ENCODE assay signal across 17 cellular contexts in the genomic region with DNA sequence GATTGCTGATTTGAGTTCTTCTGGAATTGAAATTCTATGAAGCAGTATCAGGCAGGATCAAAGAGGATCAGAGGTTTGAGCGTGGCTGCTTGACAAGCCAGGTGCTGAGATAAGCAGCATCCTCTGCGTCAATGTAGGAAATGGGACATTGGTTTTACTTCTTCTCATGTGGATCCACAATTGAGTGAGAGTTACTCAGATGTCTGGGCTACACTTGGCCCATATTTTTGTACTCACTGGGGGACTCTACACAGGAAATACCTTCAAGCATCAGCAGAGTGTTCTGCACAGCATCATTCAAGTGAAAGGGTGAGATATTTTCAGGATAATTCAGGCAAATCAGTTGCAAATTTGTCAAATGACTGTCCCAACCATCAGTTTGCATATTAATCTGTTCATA.
DNase-seq lines count a peak whose midpoint lies in the region; ATAC-seq lines count a peak whose summit lies in the region.
"Had no signal": no experiment of that assay in that cellular context is flagged by ENCODE, and none has a peak within 500 bp of the region (broad histone marks: within the 10 kb centered on the region; RNA-seq: fewer than 3 reads in every experiment).

No MANE protein-coding gene starts in this region.

- intact Hi-C loops in activated CD4-positive, alpha-beta T cell treated with anti-CD3 and anti-CD28 coated beads for 36 hours (cut with DNase I, micrococcal nuclease), result loop anchor here in 1 of 2 experiments (5.0 to 10.0 kb wide), 3 partner anchors 34 to 839 kb away; no protein-coding TSS in a partner anchor
- intact Hi-C loops in CD4-positive, alpha-beta memory T cell (cut with micrococcal nuclease), result no loop called here

- H3K36me3 ChIP-seq in CD4-positive, alpha-beta memory T cell (ENCODE audit: insufficient read depth, low read length), result no peaks in the 10 kb centered on the region

- no peaks in the 10 kb centered on the region for H3K9me3 ChIP-seq in CD4-positive, alpha-beta memory T cell (ENCODE audit: control insufficient read depth in 1 of 2, low read length in 2 of 2)

- H3K27me3 Mint-ChIP-seq in activated CD4-positive, alpha-beta T cell treated with anti-CD3 and anti-CD28 coated beads for 36 hours, result no peaks in the 10 kb centered on the region
- peaks cover 0 to 1% of the 10 kb centered on the region in 2 donors for H3K27me3 Mint-ChIP-seq in CD4-positive, alpha-beta memory T cell
- no peaks in the 10 kb centered on the region for H3K27me3 Mint-ChIP-seq in naive B cell

- no peak overlapping the region for H3K27ac Mint-ChIP-seq in activated CD4-positive, alpha-beta T cell treated with anti-CD3 and anti-CD28 coated beads for 36 hours
- H3K27ac Mint-ChIP-seq in CD4-positive, alpha-beta memory T cell, result peak overlapping the region in 6 of 7 donors; percentile 8 to 87 (median 34)
- peak overlapping the region; percentile 84 to 99 (median 95) for H3K27ac Mint-ChIP-seq in naive B cell
- H3K27ac Mint-ChIP-seq: H9 had no signal

- H3K27ac ChIP-seq in CD4-positive, alpha-beta memory T cell (ENCODE audit: low read depth, low read length), result no peak overlapping the region
- H3K27ac ChIP-seq: 22Rv1 had no signal

- ATAC-seq in activated CD4-positive, alpha-beta T cell treated with anti-CD3 and anti-CD28 coated beads for 36 hours, result peak; percentile 51
- ATAC-seq in naive B cell (ENCODE audit: low read depth in 2 of 2), result peak; percentile 96
- no peak for ATAC-seq in HG03342 (IDR thresholded peaks at IDR 0.05; ENCODE audit: unreplicated experiment)
- ATAC-seq: PC-3 had no signal

- peaks cover 55% of the 10 kb centered on the region for H3K4me1 Mint-ChIP-seq in activated CD4-positive, alpha-beta T cell treated with anti-CD3 and anti-CD28 coated beads for 36 hours
- peaks cover 15 to 43% (median 30%) of the 10 kb centered on the region in 4 donors for H3K4me1 Mint-ChIP-seq in CD4-positive, alpha-beta memory T cell
- H3K4me1 Mint-ChIP-seq in naive B cell, result peaks cover 31 to 53% (median 45%) of the 10 kb centered on the region in 3 donors

- CTCF ChIA-PET in activated CD4-positive, alpha-beta T cell treated with anti-CD3 and anti-CD28 coated beads for 36 hours (lab: Charles Lee), result interaction anchor here (1.4 kb wide), 1 partner anchor 19 kb away, joined by 3 read pairs; no protein-coding TSS in a partner anchor
- CTCF ChIA-PET in CD4-positive, alpha-beta memory T cell (lab: Charles Lee; ENCODE audit: partially characterized antibody), result no interaction called here

- no peaks in the 10 kb centered on the region for H3K9me3 Mint-ChIP-seq in activated CD4-positive, alpha-beta T cell treated with anti-CD3 and anti-CD28 coated beads for 36 hours (ENCODE audit: low read depth)
- no peaks in the 10 kb centered on the region for H3K9me3 Mint-ChIP-seq in CD4-positive, alpha-beta memory T cell
- peaks cover 0 to 2% (median 0%) of the 10 kb centered on the region in 7 donors for H3K9me3 Mint-ChIP-seq in naive B cell
- H3K9me3 Mint-ChIP-seq: H9 had no signal

- peaks cover 8% of the 10 kb centered on the region for H3K4me1 ChIP-seq in CD4-positive, alpha-beta memory T cell (ENCODE audit: insufficient read depth, low read length)

- no peak overlapping the region for H3K4me3 ChIP-seq in CD4-positive, alpha-beta memory T cell (ENCODE audit: low read length in 2 of 2)

- POLR2A ChIA-PET in activated CD4-positive, alpha-beta T cell treated with anti-CD3 and anti-CD28 coated beads for 36 hours (lab: Charles Lee), result no interaction called here
- POLR2A ChIA-PET in CD4-positive, alpha-beta memory T cell (lab: Charles Lee; ENCODE audit: partially characterized antibody), result no interaction called here

- H3K36me3 Mint-ChIP-seq in activated CD4-positive, alpha-beta T cell treated with anti-CD3 and anti-CD28 coated beads for 36 hours (ENCODE audit: low read depth), result no peaks in the 10 kb centered on the region
- no peaks in the 10 kb centered on the region for H3K36me3 Mint-ChIP-seq in CD4-positive, alpha-beta memory T cell
- H3K36me3 Mint-ChIP-seq in naive B cell, result no peaks in the 10 kb centered on the region

- no peak overlapping the region for H3K4me3 Mint-ChIP-seq in activated CD4-positive, alpha-beta T cell treated with anti-CD3 and anti-CD28 coated beads for 36 hours
- H3K4me3 Mint-ChIP-seq in CD4-positive, alpha-beta memory T cell, result peak overlapping the region in 2 of 8 donors; percentile 4 to 11
- peak overlapping the region in 7 of 8 donors; percentile 23 to 69 (median 60) for H3K4me3 Mint-ChIP-seq in naive B cell
- H3K4me3 Mint-ChIP-seq: H9 had no signal

- no peaks in the 10 kb centered on the region for H3K27me3 ChIP-seq in CD4-positive, alpha-beta memory T cell (ENCODE audit: insufficient read depth, low read length)

- peak; percentile 15 for DNase-seq in activated CD4-positive, alpha-beta T cell treated with anti-CD3 and anti-CD28 coated beads for 36 hours
- DNase-seq in activated CD4-positive, alpha-beta T cell treated with anti-CD3 and anti-CD28 coated beads, Interleukin-2, amount 50 U/mL, for 4 hours, result no peak
- DNase-seq in CD4-positive, alpha-beta memory T cell, result peak; percentile 14 to 45 (median 35)
- DNase-seq in T-helper 22 cell (ENCODE audit: low read depth), result peak; percentile 2
- peak; percentile 79 for DNase-seq in naive B cell
- DNase-seq in stimulated activated CD4-positive, alpha-beta T cell treated with anti-CD3 and anti-CD28 coated beads, Interleukin-4, amount 100 ng/mL, for 1 hour, result no peak
- DNase-seq in middle frontal gyrus (ENCODE audit: extremely low spot score, low spot score), result no peak
- DNase-seq: C1 segment of cervical spinal cord, DMS53, H9, Kasumi-1, NCI-H1436 treated with DMSO at 0.1 percent for 48 hours, NCI-H2081, NCI-H524 treated with DMSO at 0.1 percent for 48 hours, PC-3 had no signal

Comparison
In these comparisons a context has a peak if more than half of its experiments do, and no peak if none do; other contexts are left out.
1. DNase-seq: peak in activated CD4-positive, alpha-beta T cell treated with anti-CD3 and anti-CD28 coated beads for 36 hours (single experiment), CD4-positive, alpha-beta memory T cell (5 of 5), T-helper 22 cell (single experiment) and naive B cell (single experiment); none in activated CD4-positive, alpha-beta T cell treated with anti-CD3 and anti-CD28 coated beads, Interleukin-2, amount 50 U/mL, for 4 hours (0 of 2), stimulated activated CD4-positive, alpha-beta T cell treated with anti-CD3 and anti-CD28 coated beads, Interleukin-4, amount 100 ng/mL, for 1 hour (single experiment) and middle frontal gyrus (single experiment).